Comparison of ENCODE assay signal across 1 cellular context in genomic region chr2:218367415-218368149, GRCh38.
TF ChIP-seq lines count a peak whose summit lies in the region.

No MANE protein-coding gene starts in this region.

TF ChIP-seq in K562, 482 proteins besides CTCF, POLR2A, EP300 and RAD21 (continued from another document and continues in another):
- TF ChIP-seq ZBTB40 (IDR thresholded peaks at IDR 0.05) (0 out of 2 replicates have a peak, but pooled peaks have one; percentile 52), ZBTB40 (CRISPR knock-in tag; IDR thresholded peaks at IDR 0.05) (no peak), MTA1 (IDR thresholded peaks at IDR 0.05; ENCODE audit: borderline replicate concordance) (no peak), EGR1 (conservative IDR thresholded peaks at IDR 0.05) (peak; percentile 80), MGA (IDR thresholded peaks at IDR 0.05) (peak; percentile 66), MBD2 (IDR thresholded peaks at IDR 0.05; ENCODE audit: borderline replicate concordance, low read depth) (peak; percentile 59), ARID4B (CRISPR knock-in tag; IDR thresholded peaks at IDR 0.05) (0 out of 2 replicates have a peak, but pooled peaks have one; percentile 74), ZNF253 (CRISPR knock-in tag; conservative IDR thresholded peaks at IDR 0.05) (no peak), NFIC (IDR thresholded peaks at IDR 0.05) (peak; percentile 52), ZFX (CRISPR knock-in tag; IDR thresholded peaks at IDR 0.05) (peak; percentile 99), PHF8 (IDR thresholded peaks at IDR 0.05; ENCODE audit: borderline replicate concordance, low read length) (peak; percentile 93), ESRRB (CRISPR knock-in tag; IDR thresholded peaks at IDR 0.05; ENCODE audit: borderline replicate concordance) (no peak), YY1 (IDR thresholded peaks at IDR 0.05; ENCODE audit: borderline replicate concordance in 1 of 3, control insufficient read depth in 1 of 3, extremely low read depth in 1 of 3, insufficient read depth in 3 of 3, insufficient read length in 1 of 3, insufficient replicate concordance in 2 of 3, low read depth in 1 of 3, low read length in 2 of 3) (peak in 2 of 3 experiments; percentile 68 to 69), RBM25 (IDR thresholded peaks at IDR 0.05; ENCODE audit: low read depth, low read length, severe bottlenecking) (no peak), ATF6 (CRISPR knock-in tag; IDR thresholded peaks at IDR 0.05) (peak; percentile 35; the same call in 1 of the 2 replicates), MTA2 (IDR thresholded peaks at IDR 0.05; ENCODE audit: low read depth) (no peak), HLTF (IDR thresholded peaks at IDR 0.05) (no peak), SMAD2 (IDR thresholded peaks at IDR 0.05; ENCODE audit: low read depth, low read length) (no peak), POLR2AphosphoS5 (IDR thresholded peaks at IDR 0.05; ENCODE audit: control insufficient read depth, insufficient read depth, low read depth, low read length) (peak; percentile 86), SMC3 (conservative IDR thresholded peaks at IDR 0.05; ENCODE audit: insufficient read depth, low read depth, low read length) (no peak), CTBP1 (IDR thresholded peaks at IDR 0.05; ENCODE audit: borderline replicate concordance) (peak; percentile 16; the same call in 1 of the 2 replicates), ZNF24 (IDR thresholded peaks at IDR 0.05) (no peak), ZSCAN29 (IDR thresholded peaks at IDR 0.05) (no peak), MYC (IDR thresholded peaks at IDR 0.05; ENCODE audit: low read depth, low read length) (peak; percentile 80), MYC (CRISPR knock-in tag; IDR thresholded peaks at IDR 0.05; ENCODE audit: borderline replicate concordance, low read depth) (peak; percentile 44; the same call in 1 of the 2 replicates), RBBP5 (IDR thresholded peaks at IDR 0.05; ENCODE audit: borderline replicate concordance, insufficient read depth, low read length, poor library complexity, severe bottlenecking) (peak; percentile 46), PRMT5 (CRISPR knock-in tag; IDR thresholded peaks at IDR 0.05) (no peak)
